Comparison of ENCODE assay signal across 1 cellular context in the genomic region with DNA sequence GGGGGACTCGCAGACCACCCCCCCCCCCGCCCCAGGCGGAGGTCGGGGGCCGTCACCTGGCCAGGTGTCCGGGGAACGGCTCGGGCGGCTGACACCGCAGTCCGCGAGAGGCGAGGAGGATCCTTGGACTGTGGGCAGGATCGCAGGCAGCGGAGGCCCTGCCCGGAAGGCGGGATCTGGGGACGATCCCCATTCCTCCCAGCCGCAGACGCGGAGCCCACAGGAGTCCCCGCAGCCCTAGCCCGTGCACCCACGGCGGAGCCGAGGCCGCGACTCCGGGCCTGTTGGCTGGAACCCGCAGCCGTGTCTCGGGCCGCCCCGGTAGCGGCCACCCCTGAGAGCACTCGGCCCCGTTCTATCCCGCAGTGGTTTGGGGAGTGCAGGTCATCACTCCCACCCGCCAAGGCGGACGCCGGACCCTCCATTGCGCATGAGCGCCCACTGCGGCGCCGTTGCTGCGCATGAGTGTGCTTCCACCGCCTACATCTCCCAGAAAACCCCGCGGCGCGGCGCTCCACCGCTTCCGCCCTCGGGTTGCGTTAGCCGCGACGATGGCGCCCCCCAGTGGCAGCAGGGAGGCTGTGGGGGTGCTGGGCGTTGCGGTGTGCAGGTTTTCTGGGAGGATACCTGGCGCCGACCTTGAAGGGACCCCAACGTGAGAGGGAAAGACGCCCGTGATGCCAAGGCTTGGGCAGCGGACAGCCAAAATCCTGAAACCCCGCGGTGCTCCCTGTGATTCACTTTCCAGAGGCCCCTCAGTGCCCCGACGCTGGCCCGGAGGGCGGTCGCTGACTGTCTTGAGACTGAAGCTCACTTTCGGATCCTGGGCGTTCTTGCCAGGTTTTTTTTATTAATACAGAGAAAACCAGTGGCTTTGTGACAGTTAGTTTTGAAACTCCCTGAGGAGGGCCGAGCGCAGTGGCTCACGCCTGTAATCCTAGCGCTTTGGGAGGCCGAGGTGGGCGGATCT.
A peak's percentile ranks its signal among the peaks of the same experiment; 100 is the strongest.
TF ChIP-seq lines count a peak whose summit lies in the region.

No MANE protein-coding gene starts in this region.

TF ChIP-seq in K562, 482 proteins besides CTCF, POLR2A, EP300 and RAD21 (continued from another document and continues in another):
- TF ChIP-seq CHD4 (IDR thresholded peaks at IDR 0.05; ENCODE audit: insufficient read depth, insufficient replicate concordance, low read depth, low read length, poor library complexity, severe bottlenecking) (no peak), TAF7 (tag; IDR thresholded peaks at IDR 0.05) (no peak), SRF (CRISPR knock-in tag; IDR thresholded peaks at IDR 0.05) (no peak), ZNF133 (CRISPR knock-in tag; IDR thresholded peaks at IDR 0.05) (no peak), ZFP1 (CRISPR knock-in tag; IDR thresholded peaks at IDR 0.05) (no peak), ZNF707 (CRISPR knock-in tag; conservative IDR thresholded peaks at IDR 0.05) (no peak), NFXL1 (CRISPR knock-in tag; IDR thresholded peaks at IDR 0.05) (no peak), ZNF589 (CRISPR knock-in tag; IDR thresholded peaks at IDR 0.05; ENCODE audit: low read depth) (no peak), GATA2 (CRISPR knock-in tag; IDR thresholded peaks at IDR 0.05) (no peak), SIX5 (IDR thresholded peaks at IDR 0.05; ENCODE audit: borderline replicate concordance in 1 of 2, insufficient read depth in 1 of 2, low read depth in 1 of 2, low read length in 2 of 2) (peak; percentile 47 to 65; a peak in 2 of 4 replicates), SMARCA4 (IDR thresholded peaks at IDR 0.05) (no peak), ZFP30 (CRISPR knock-in tag; IDR thresholded peaks at IDR 0.05; ENCODE audit: borderline replicate concordance) (no peak), CCNT2 (IDR thresholded peaks at IDR 0.05; ENCODE audit: borderline replicate concordance, extremely low read depth, insufficient read length, low read depth, low read length) (peak; percentile 58), CBFA2T2 (conservative IDR thresholded peaks at IDR 0.05) (no peak), PYGO2 (tag; IDR thresholded peaks at IDR 0.05) (no peak), ILF3 (IDR thresholded peaks at IDR 0.05; ENCODE audit: borderline replicate concordance) (no peak), MYC (IDR thresholded peaks at IDR 0.05; ENCODE audit: low read depth, low read length) (peak; percentile 42; the same call in 1 of the 2 replicates), MYC (CRISPR knock-in tag; IDR thresholded peaks at IDR 0.05; ENCODE audit: borderline replicate concordance, low read depth) (no peak), ZBTB1 (CRISPR knock-in tag; IDR thresholded peaks at IDR 0.05; ENCODE audit: borderline replicate concordance, low read depth) (no peak), FIP1L1 (IDR thresholded peaks at IDR 0.05; ENCODE audit: low read depth, low read length, poor library complexity, severe bottlenecking) (peak; percentile 63), SP1 (CRISPR knock-in tag; IDR thresholded peaks at IDR 0.05) (no peak), SNRNP70 (optimal IDR thresholded peaks at IDR 0.05; ENCODE audit: low read depth, low read length) (no peak), ZNF551 (CRISPR knock-in tag; IDR thresholded peaks at IDR 0.05) (no peak), FOSL1 (tag; conservative IDR thresholded peaks at IDR 0.05) (no peak), KLF6 (CRISPR knock-in tag; IDR thresholded peaks at IDR 0.05; ENCODE audit: borderline replicate concordance) (no peak), ETS2 (tag; IDR thresholded peaks at IDR 0.05; ENCODE audit: borderline replicate concordance, poor library complexity, severe bottlenecking) (no peak)
- TF ChIP-seq, protein P1, sequence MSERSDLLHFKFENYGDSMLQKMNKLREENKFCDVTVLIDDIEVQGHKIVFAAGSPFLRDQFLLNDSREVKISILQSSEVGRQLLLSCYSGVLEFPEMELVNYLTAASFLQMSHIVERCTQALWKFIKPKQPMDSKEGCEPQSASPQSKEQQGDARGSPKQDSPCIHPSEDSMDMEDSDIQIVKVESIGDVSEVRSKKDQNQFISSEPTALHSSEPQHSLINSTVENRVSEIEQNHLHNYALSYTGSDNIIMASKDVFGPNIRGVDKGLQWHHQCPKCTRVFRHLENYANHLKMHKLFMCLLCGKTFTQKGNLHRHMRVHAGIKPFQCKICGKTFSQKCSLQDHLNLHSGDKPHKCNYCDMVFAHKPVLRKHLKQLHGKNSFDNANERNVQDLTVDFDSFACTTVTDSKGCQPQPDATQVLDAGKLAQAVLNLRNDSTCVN (CRISPR knock-in tag; IDR thresholded peaks at IDR 0.05): no peak
- TF ChIP-seq, protein P2, sequence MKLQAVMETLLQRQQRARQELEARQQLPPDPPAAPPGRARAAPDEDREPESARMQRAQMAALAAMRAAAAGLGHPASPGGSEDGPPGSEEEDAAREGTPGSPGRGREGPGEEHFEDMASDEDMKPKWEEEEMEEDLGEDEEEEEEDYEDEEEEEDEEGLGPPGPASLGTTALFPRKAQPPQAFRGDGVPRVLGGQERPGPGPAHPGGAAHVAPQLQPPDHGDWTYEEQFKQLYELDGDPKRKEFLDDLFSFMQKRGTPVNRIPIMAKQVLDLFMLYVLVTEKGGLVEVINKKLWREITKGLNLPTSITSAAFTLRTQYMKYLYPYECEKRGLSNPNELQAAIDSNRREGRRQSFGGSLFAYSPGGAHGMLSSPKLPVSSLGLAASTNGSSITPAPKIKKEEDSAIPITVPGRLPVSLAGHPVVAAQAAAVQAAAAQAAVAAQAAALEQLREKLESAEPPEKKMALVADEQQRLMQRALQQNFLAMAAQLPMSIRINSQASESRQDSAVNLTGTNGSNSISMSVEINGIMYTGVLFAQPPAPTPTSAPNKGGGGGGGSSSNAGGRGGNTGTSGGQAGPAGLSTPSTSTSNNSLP (IDR thresholded peaks at IDR 0.05; ENCODE audit: borderline replicate concordance, low read depth, low read length): no peak
- TF ChIP-seq, protein P3, sequence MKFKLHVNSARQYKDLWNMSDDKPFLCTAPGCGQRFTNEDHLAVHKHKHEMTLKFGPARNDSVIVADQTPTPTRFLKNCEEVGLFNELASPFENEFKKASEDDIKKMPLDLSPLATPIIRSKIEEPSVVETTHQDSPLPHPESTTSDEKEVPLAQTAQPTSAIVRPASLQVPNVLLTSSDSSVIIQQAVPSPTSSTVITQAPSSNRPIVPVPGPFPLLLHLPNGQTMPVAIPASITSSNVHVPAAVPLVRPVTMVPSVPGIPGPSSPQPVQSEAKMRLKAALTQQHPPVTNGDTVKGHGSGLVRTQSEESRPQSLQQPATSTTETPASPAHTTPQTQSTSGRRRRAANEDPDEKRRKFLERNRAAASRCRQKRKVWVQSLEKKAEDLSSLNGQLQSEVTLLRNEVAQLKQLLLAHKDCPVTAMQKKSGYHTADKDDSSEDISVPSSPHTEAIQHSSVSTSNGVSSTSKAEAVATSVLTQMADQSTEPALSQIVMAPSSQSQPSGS (CRISPR knock-in tag; IDR thresholded peaks at IDR 0.05): no peak
- TF ChIP-seq, protein P4, sequence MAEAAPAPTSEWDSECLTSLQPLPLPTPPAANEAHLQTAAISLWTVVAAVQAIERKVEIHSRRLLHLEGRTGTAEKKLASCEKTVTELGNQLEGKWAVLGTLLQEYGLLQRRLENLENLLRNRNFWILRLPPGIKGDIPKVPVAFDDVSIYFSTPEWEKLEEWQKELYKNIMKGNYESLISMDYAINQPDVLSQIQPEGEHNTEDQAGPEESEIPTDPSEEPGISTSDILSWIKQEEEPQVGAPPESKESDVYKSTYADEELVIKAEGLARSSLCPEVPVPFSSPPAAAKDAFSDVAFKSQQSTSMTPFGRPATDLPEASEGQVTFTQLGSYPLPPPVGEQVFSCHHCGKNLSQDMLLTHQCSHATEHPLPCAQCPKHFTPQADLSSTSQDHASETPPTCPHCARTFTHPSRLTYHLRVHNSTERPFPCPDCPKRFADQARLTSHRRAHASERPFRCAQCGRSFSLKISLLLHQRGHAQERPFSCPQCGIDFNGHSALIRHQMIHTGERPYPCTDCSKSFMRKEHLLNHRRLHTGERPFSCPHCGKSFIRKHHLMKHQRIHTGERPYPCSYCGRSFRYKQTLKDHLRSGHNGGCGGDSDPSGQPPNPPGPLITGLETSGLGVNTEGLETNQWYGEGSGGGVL (CRISPR knock-in tag; IDR thresholded peaks at IDR 0.05): no peak
- TF ChIP-seq, protein P5, sequence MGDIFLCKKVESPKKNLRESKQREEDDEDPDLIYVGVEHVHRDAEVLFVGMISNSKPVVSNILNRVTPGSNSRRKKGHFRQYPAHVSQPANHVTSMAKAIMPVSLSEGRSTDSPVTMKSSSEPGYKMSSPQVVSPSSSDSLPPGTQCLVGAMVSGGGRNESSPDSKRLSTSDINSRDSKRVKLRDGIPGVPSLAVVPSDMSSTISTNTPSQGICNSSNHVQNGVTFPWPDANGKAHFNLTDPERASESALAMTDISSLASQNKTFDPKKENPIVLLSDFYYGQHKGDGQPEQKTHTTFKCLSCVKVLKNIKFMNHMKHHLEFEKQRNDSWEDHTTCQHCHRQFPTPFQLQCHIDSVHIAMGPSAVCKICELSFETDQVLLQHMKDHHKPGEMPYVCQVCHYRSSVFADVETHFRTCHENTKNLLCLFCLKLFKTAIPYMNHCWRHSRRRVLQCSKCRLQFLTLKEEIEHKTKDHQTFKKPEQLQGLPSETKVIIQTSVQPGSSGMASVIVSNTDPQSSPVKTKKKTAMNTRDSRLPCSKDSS (IDR thresholded peaks at IDR 0.05; ENCODE audit: low read depth, partially characterized antibody): no peak
- TF ChIP-seq, protein P6, sequence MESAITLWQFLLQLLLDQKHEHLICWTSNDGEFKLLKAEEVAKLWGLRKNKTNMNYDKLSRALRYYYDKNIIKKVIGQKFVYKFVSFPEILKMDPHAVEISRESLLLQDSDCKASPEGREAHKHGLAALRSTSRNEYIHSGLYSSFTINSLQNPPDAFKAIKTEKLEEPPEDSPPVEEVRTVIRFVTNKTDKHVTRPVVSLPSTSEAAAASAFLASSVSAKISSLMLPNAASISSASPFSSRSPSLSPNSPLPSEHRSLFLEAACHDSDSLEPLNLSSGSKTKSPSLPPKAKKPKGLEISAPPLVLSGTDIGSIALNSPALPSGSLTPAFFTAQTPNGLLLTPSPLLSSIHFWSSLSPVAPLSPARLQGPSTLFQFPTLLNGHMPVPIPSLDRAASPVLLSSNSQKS (CRISPR knock-in tag; IDR thresholded peaks at IDR 0.05): no peak
- TF ChIP-seq, protein P7, sequence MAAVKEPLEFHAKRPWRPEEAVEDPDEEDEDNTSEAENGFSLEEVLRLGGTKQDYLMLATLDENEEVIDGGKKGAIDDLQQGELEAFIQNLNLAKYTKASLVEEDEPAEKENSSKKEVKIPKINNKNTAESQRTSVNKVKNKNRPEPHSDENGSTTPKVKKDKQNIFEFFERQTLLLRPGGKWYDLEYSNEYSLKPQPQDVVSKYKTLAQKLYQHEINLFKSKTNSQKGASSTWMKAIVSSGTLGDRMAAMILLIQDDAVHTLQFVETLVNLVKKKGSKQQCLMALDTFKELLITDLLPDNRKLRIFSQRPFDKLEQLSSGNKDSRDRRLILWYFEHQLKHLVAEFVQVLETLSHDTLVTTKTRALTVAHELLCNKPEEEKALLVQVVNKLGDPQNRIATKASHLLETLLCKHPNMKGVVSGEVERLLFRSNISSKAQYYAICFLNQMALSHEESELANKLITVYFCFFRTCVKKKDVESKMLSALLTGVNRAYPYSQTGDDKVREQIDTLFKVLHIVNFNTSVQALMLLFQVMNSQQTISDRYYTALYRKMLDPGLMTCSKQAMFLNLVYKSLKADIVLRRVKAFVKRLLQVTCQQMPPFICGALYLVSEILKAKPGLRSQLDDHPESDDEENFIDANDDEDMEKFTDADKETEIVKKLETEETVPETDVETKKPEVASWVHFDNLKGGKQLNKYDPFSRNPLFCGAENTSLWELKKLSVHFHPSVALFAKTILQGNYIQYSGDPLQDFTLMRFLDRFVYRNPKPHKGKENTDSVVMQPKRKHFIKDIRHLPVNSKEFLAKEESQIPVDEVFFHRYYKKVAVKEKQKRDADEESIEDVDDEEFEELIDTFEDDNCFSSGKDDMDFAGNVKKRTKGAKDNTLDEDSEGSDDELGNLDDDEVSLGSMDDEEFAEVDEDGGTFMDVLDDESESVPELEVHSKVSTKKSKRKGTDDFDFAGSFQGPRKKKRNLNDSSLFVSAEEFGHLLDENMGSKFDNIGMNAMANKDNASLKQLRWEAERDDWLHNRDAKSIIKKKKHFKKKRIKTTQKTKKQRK (IDR thresholded peaks at IDR 0.05; ENCODE audit: borderline replicate concordance, low read depth, low read length): no peak
- TF ChIP-seq, protein P8, sequence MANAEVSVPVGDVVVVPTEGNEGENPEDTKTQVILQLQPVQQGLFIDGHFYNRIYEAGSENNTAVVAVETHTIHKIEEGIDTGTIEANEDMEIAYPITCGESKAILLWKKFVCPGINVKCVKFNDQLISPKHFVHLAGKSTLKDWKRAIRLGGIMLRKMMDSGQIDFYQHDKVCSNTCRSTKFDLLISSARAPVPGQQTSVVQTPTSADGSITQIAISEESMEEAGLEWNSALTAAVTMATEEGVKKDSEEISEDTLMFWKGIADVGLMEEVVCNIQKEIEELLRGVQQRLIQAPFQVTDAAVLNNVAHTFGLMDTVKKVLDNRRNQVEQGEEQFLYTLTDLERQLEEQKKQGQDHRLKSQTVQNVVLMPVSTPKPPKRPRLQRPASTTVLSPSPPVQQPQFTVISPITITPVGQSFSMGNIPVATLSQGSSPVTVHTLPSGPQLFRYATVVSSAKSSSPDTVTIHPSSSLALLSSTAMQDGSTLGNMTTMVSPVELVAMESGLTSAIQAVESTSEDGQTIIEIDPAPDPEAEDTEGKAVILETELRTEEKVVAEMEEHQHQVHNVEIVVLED (CRISPR knock-in tag; IDR thresholded peaks at IDR 0.05): peak; percentile 68
- TF ChIP-seq, protein P9, sequence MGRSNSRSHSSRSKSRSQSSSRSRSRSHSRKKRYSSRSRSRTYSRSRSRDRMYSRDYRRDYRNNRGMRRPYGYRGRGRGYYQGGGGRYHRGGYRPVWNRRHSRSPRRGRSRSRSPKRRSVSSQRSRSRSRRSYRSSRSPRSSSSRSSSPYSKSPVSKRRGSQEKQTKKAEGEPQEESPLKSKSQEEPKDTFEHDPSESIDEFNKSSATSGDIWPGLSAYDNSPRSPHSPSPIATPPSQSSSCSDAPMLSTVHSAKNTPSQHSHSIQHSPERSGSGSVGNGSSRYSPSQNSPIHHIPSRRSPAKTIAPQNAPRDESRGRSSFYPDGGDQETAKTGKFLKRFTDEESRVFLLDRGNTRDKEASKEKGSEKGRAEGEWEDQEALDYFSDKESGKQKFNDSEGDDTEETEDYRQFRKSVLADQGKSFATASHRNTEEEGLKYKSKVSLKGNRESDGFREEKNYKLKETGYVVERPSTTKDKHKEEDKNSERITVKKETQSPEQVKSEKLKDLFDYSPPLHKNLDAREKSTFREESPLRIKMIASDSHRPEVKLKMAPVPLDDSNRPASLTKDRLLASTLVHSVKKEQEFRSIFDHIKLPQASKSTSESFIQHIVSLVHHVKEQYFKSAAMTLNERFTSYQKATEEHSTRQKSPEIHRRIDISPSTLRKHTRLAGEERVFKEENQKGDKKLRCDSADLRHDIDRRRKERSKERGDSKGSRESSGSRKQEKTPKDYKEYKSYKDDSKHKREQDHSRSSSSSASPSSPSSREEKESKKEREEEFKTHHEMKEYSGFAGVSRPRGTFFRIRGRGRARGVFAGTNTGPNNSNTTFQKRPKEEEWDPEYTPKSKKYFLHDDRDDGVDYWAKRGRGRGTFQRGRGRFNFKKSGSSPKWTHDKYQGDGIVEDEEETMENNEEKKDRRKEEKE (IDR thresholded peaks at IDR 0.05; ENCODE audit: borderline replicate concordance in 1 of 2, control insufficient read depth in 1 of 2, low read depth in 2 of 2, low read length in 1 of 2): no peak
